Comparison of ENCODE assay signal across 14 cellular contexts in genomic region chr15:98951493-98952320, GRCh38. TPM values are rescaled to one million over a fixed set of nuclear protein-coding genes. Genes with fewer than 3 reads are reported as not detected.
DNase-seq lines count a peak whose midpoint lies in the region; ATAC-seq and TF ChIP-seq lines count a peak whose summit lies in the region.
"Had no signal": no experiment of that assay in that cellular context is flagged by ENCODE, and none has a peak within 500 bp of the region (broad histone marks: within the 10 kb centered on the region; RNA-seq: fewer than 3 reads in every experiment).

No MANE protein-coding gene starts in this region.

- H3K27me3 ChIP-seq in breast epithelium (no peaks in the 10 kb centered on the region), body of pancreas (no peaks in the 10 kb centered on the region)
- H3K27me3 ChIP-seq in naive thymus-derived CD4-positive, alpha-beta T cell (ENCODE audit: control insufficient read depth in 2 of 2, insufficient read depth in 2 of 2, low read length in 2 of 2), result no peaks in the 10 kb centered on the region
- H3K27me3 ChIP-seq: MG63 had no signal

- H3K27ac Mint-ChIP-seq in MCF 10A (ENCODE audit: low read depth, unreplicated experiment) (no peak overlapping the region), type B pancreatic cell (no peak overlapping the region)
- peak overlapping the region; percentile 26 to 86 (median 68) for H3K27ac Mint-ChIP-seq in naive thymus-derived CD4-positive, alpha-beta T cell
- H3K27ac Mint-ChIP-seq: activated B cell treated with CpG ODN at 0.5 μM for 24 hours had no signal

- BruUV-seq in MCF 10A (replicated peaks; lab: Mats Ljungman, UMichigan), result no TSS peak

- no peak for DNase-seq in breast epithelium (ENCODE audit: low spot score in 2 of 2)
- no peak for DNase-seq in MCF 10A (ENCODE audit: unreplicated experiment)
- peak; percentile 73 to 85 (median 82) for DNase-seq in body of pancreas
- no peak for DNase-seq in naive thymus-derived CD4-positive, alpha-beta T cell
- DNase-seq in type B pancreatic cell (ENCODE audit: extremely low spot score, unreplicated experiment), result no peak
- DNase-seq: activated B cell treated with CpG ODN at 0.5 μM for 24 hours; activated T-cell treated with anti-CD3 and anti-CD28 coated beads, Interleukin-2, amount 50 U/mL, for 24 hours; effector memory CD4-positive, alpha-beta T cell; MG63; SK-N-SH had no signal

- H3K27me3 Mint-ChIP-seq in MCF 10A (ENCODE audit: insufficient read depth, unreplicated experiment), result no peaks in the 10 kb centered on the region
- no peaks in the 10 kb centered on the region for H3K27me3 Mint-ChIP-seq in naive thymus-derived CD4-positive, alpha-beta T cell
- no peaks in the 10 kb centered on the region for H3K27me3 Mint-ChIP-seq in type B pancreatic cell
- H3K27me3 Mint-ChIP-seq: activated B cell treated with CpG ODN at 0.5 μM for 24 hours; activated T-cell treated with anti-CD3 and anti-CD28 coated beads, Interleukin-2, amount 50 U/mL, for 24 hours had no signal

- TF ChIP-seq CTCF in breast epithelium (IDR thresholded peaks at IDR 0.05) (no peak), MCF 10A (IDR thresholded peaks at IDR 0.05; ENCODE audit: unreplicated experiment) (no peak), body of pancreas (IDR thresholded peaks at IDR 0.05) (no peak), type B pancreatic cell (conservative IDR thresholded peaks at IDR 0.05) (no peak)

- H3K9me3 Mint-ChIP-seq in MCF 10A (ENCODE audit: unreplicated experiment) (no peaks in the 10 kb centered on the region), type B pancreatic cell (no peaks in the 10 kb centered on the region)
- H3K9me3 Mint-ChIP-seq in naive thymus-derived CD4-positive, alpha-beta T cell, result no peaks in the 10 kb centered on the region
- H3K9me3 Mint-ChIP-seq: activated B cell treated with CpG ODN at 0.5 μM for 24 hours; activated T-cell treated with anti-CD3 and anti-CD28 coated beads, Interleukin-2, amount 50 U/mL, for 24 hours had no signal

- H3K36me3 ChIP-seq in breast epithelium, result no peaks in the 10 kb centered on the region
- H3K36me3 ChIP-seq in body of pancreas (replicated peaks in 1 of 2; ENCODE audit: insufficient read depth in 1 of 2, low read depth in 2 of 2), result peaks cover 0 to 6% of the 10 kb centered on the region in 2 donors
- peaks cover 0 to 96% (median 3%) of the 10 kb centered on the region in 3 experiments for H3K36me3 ChIP-seq in naive thymus-derived CD4-positive, alpha-beta T cell (ENCODE audit: control insufficient read depth in 2 of 3, insufficient read depth in 3 of 3, low read length in 3 of 3)
- H3K36me3 ChIP-seq in urinary bladder (ENCODE audit: insufficient read depth), result no peaks in the 10 kb centered on the region

- no peak overlapping the region for H3K4me3 ChIP-seq in breast epithelium
- no peak overlapping the region for H3K4me3 ChIP-seq in body of pancreas
- H3K4me3 ChIP-seq in naive thymus-derived CD4-positive, alpha-beta T cell (ENCODE audit: low read length), result no peak overlapping the region
- H3K4me3 ChIP-seq in urinary bladder (ENCODE audit: low read depth, low read length), result no peak overlapping the region
- H3K4me3 ChIP-seq: MG63 had no signal

- H3K4me1 ChIP-seq in breast epithelium (peaks cover 0 to 3% of the 10 kb centered on the region in 2 donors), body of pancreas (peaks cover 66% of the 10 kb centered on the region), urinary bladder (ENCODE audit: insufficient read depth) (no peaks in the 10 kb centered on the region)
- peaks cover 0 to 3% of the 10 kb centered on the region in 2 donors for H3K4me1 ChIP-seq in naive thymus-derived CD4-positive, alpha-beta T cell (ENCODE audit: control insufficient read depth in 2 of 2, insufficient read depth in 2 of 2, low read length in 2 of 2)

- peak overlapping the region; percentile 87 to 92 for H3K27ac ChIP-seq in breast epithelium
- H3K27ac ChIP-seq in body of pancreas, result peak overlapping the region; percentile 81 to 90 (median 82)
- H3K27ac ChIP-seq in naive thymus-derived CD4-positive, alpha-beta T cell (ENCODE audit: low read depth, low read length), result no peak overlapping the region
- peak overlapping the region; percentile 32 for H3K27ac ChIP-seq in urinary bladder (ENCODE audit: low read depth)

- H3K4me3 Mint-ChIP-seq in MCF 10A (ENCODE audit: unreplicated experiment) (no peak overlapping the region), type B pancreatic cell (no peak overlapping the region)
- H3K4me3 Mint-ChIP-seq in naive thymus-derived CD4-positive, alpha-beta T cell, result peak overlapping the region in 3 of 10 donors; percentile 14 to 27 (median 20)
- H3K4me3 Mint-ChIP-seq: activated B cell treated with CpG ODN at 0.5 μM for 24 hours had no signal

- 31 to 37% methylated on average over 13 to 19 of the region's 19 CpGs for WGBS in body of pancreas, 2 donors
- whole genome bisulfite sequencing in urinary bladder, result 72% methylated on average over 19 of the region's 19 CpGs

- H3K36me3 Mint-ChIP-seq in MCF 10A (ENCODE audit: insufficient read depth, unreplicated experiment), result peaks cover 64% of the 10 kb centered on the region
- peaks cover 0 to 70% (median 23%) of the 10 kb centered on the region in 5 donors for H3K36me3 Mint-ChIP-seq in naive thymus-derived CD4-positive, alpha-beta T cell
- peaks cover 6% of the 10 kb centered on the region for H3K36me3 Mint-ChIP-seq in type B pancreatic cell

- H3K9me3 ChIP-seq in breast epithelium, result no peaks in the 10 kb centered on the region
- no peaks in the 10 kb centered on the region for H3K9me3 ChIP-seq in body of pancreas
- H3K9me3 ChIP-seq in naive thymus-derived CD4-positive, alpha-beta T cell (ENCODE audit: control insufficient read depth in 2 of 3, low read length in 3 of 3), result no peaks in the 10 kb centered on the region
- H3K9me3 ChIP-seq: MG63, SK-N-SH had no signal

- TF ChIP-seq POLR2A in breast epithelium (IDR thresholded peaks at IDR 0.05) (no peak), body of pancreas (IDR thresholded peaks at IDR 0.05) (peak in 2 of 3 donors; percentile 17 to 20)

- POLR2A ChIA-PET in MCF 10A (lab: Yijun Ruan, JAX), result interaction anchor here (1.2 kb wide), 1 partner anchor 13 kb away, joined by 4 read pairs; no protein-coding TSS in a partner anchor
- POLR2A ChIA-PET in naive thymus-derived CD4-positive, alpha-beta T cell (lab: Charles Lee), result no interaction called here

- CTCF ChIA-PET in MCF 10A (lab: Yijun Ruan, JAX), result interaction anchor here (0.5 to 0.7 kb wide), 3 partner anchors 47 to 635 kb away, joined by 3 to 5 read pairs (median 3); no protein-coding TSS in a partner anchor
- CTCF ChIA-PET in naive thymus-derived CD4-positive, alpha-beta T cell (lab: Charles Lee), result interaction anchor here (0.6 kb wide), 2 partner anchors 488 to 524 kb away, joined by 3 read pairs; no protein-coding TSS in a partner anchor

- ATAC-seq in body of pancreas (peak; percentile 83), GM21717 (IDR thresholded peaks at IDR 0.05; ENCODE audit: unreplicated experiment) (no peak), HG03469 (IDR thresholded peaks at IDR 0.05; ENCODE audit: unreplicated experiment) (no peak)
- peak; percentile 2 for ATAC-seq in naive thymus-derived CD4-positive, alpha-beta T cell

- intact Hi-C loops in breast epithelium (cut with DNase I; ENCODE audit: low total_unique reads) (no loop called here), MCF 10A (cut with micrococcal nuclease) (no loop called here), body of pancreas (cut with DNase I) (no loop called here)
- intact Hi-C loops in naive thymus-derived CD4-positive, alpha-beta T cell (cut with micrococcal nuclease), result no loop called here

- H3K4me1 Mint-ChIP-seq in MCF 10A (ENCODE audit: insufficient read depth, unreplicated experiment), result no peaks in the 10 kb centered on the region
- H3K4me1 Mint-ChIP-seq in naive thymus-derived CD4-positive, alpha-beta T cell, result peaks cover 10 to 31% (median 15%) of the 10 kb centered on the region in 7 donors
- no peaks in the 10 kb centered on the region for H3K4me1 Mint-ChIP-seq in type B pancreatic cell (ENCODE audit: unreplicated experiment)

RNA-seq across cellular contexts. Expression of gene PGPEP1L, which starts 55.9 kb away (rescaled TPM):
- total RNA-seq in breast epithelium (not detected), MCF 10A (2022) (not detected in 2 replicates), body of pancreas (not detected), urinary bladder (not detected), type B pancreatic cell (ENCODE audit: low replicate concordance) (not detected in 2 replicates)
- not detected for total RNA-seq in naive thymus-derived CD4-positive, alpha-beta T cell
- not detected for polyA plus RNA-seq in naive thymus-derived CD4-positive, alpha-beta T cell
- 0.09 TPM for polyA plus RNA-seq in urinary bladder
- total RNA-seq: activated B cell treated with CpG ODN at 0.5 μM for 24 hours, Daoy had no signal
- polyA plus RNA-seq: SK-N-SH had no signal

Comparison
In these comparisons a context has a peak if more than half of its experiments do, and no peak if none do; other contexts are left out.
1. DNase-seq: peak in body of pancreas (4 of 4); none in breast epithelium (0 of 2), MCF 10A (single experiment), naive thymus-derived CD4-positive, alpha-beta T cell (0 of 9) and type B pancreatic cell (single experiment).
2. H3K27ac Mint-ChIP-seq: peak in naive thymus-derived CD4-positive, alpha-beta T cell (9 of 9); none in MCF 10A (single experiment) and type B pancreatic cell (single experiment).
3. ATAC-seq: peak in body of pancreas (single experiment) and naive thymus-derived CD4-positive, alpha-beta T cell (single experiment); none in GM21717 (single experiment) and HG03469 (single experiment).